In the genomic region with DNA sequence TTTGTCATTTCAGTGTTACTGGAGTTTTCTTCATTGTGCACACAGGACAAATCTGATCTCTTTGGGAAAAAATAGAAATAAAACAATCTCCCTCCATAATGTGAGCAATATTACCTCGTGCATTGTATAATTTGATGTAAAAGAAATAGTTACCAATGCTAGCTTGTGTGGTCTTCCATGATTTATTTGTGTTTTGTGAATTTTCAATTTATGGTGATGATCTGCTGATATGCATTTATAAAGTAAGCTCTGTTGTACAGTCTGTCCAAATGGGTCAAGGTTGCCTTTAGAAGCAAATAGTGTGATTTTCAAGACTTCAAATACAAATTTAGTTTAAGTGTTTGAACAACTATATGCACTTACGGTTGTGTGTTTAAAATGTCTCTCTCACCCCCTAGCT, we compare ENCODE assay signal across 23 cellular contexts. TPM values are rescaled to one million over a fixed set of nuclear protein-coding genes. Genes with fewer than 3 reads are reported as not detected.
DNase-seq lines count a peak whose midpoint lies in the region; ATAC-seq and TF ChIP-seq lines count a peak whose summit lies in the region.
"Had no signal": no experiment of that assay in that cellular context is flagged by ENCODE, and none has a peak within 500 bp of the region (broad histone marks: within the 10 kb centered on the region; RNA-seq: fewer than 3 reads in every experiment).

No MANE protein-coding gene starts in this region.

- H3K27ac Mint-ChIP-seq in activated CD4-positive, alpha-beta T cell treated with anti-CD3 and anti-CD28 coated beads, Interleukin-2, amount 10 ng/mL, durations not matched to agents 7 days and 5 days, result peak overlapping the region; percentile 6
- H3K27ac Mint-ChIP-seq in CD8-positive, alpha-beta T cell, result peak overlapping the region; percentile 19
- H3K27ac Mint-ChIP-seq in activated naive CD8-positive, alpha-beta T cell treated with anti-CD3 and anti-CD28 coated beads, Interleukin-2, amount 10 ng/mL, durations not matched to agents 7 days and 5 days, result peak overlapping the region; percentile 66
- peak overlapping the region in 6 of 10 donors; percentile 34 to 90 (median 74) for H3K27ac Mint-ChIP-seq in naive thymus-derived CD8-positive, alpha-beta T cell
- H3K27ac Mint-ChIP-seq: progenitor cell of endocrine pancreas; stimulated activated naive B cell treated with anti-CD40 and anti-IgM and Interleukin-4, amounts not matched to agents 10 μg/mL and 1 μg/mL and 100 μg/mL, for 72 hours; T-helper 1 cell treated with Interleukin-12 subunit alpha and Interleukin-12 subunit beta and Interleukin-4 antibody, amounts not matched to agents 30 μg/mL and 1 μg/mL, for 36 hours had no signal

- CTCF ChIA-PET in activated CD4-positive, alpha-beta T cell treated with anti-CD3 and anti-CD28 coated beads, Interleukin-2, amount 10 ng/mL, durations not matched to agents 7 days and 5 days (lab: Charles Lee), result interaction anchor here (0.7 to 1.2 kb wide), 2 partner anchors 11 to 219 kb away, joined by 3 to 4 read pairs; no protein-coding TSS in a partner anchor
- CTCF ChIA-PET in CD8-positive, alpha-beta T cell (lab: Charles Lee), result interaction anchor here (0.6 kb wide), 1 partner anchor 59 kb away, joined by 3 read pairs; no protein-coding TSS in a partner anchor

- ATAC-seq in CD8-positive, alpha-beta T cell, result no peak
- no peak for ATAC-seq in activated naive CD8-positive, alpha-beta T cell treated with anti-CD3 and anti-CD28 coated beads, Interleukin-2, amount 10 ng/mL, durations not matched to agents 7 days and 5 days (ENCODE audit: low read depth)
- no peak for ATAC-seq in naive thymus-derived CD8-positive, alpha-beta T cell
- ATAC-seq: body of pancreas; sciatic nerve; stimulated activated naive B cell treated with anti-CD40 and anti-IgM and Interleukin-4, amounts not matched to agents 10 μg/mL and 1 μg/mL and 100 μg/mL, for 72 hours had no signal

- H3K27me3 Mint-ChIP-seq in activated CD4-positive, alpha-beta T cell treated with anti-CD3 and anti-CD28 coated beads, Interleukin-2, amount 10 ng/mL, durations not matched to agents 7 days and 5 days, result no peaks in the 10 kb centered on the region
- no peaks in the 10 kb centered on the region for H3K27me3 Mint-ChIP-seq in CD8-positive, alpha-beta T cell (ENCODE audit: low read depth)
- no peaks in the 10 kb centered on the region for H3K27me3 Mint-ChIP-seq in activated naive CD8-positive, alpha-beta T cell treated with anti-CD3 and anti-CD28 coated beads, Interleukin-2, amount 10 ng/mL, durations not matched to agents 7 days and 5 days
- no peaks in the 10 kb centered on the region for H3K27me3 Mint-ChIP-seq in naive thymus-derived CD8-positive, alpha-beta T cell
- H3K27me3 Mint-ChIP-seq: progenitor cell of endocrine pancreas; stimulated activated naive B cell treated with anti-CD40 and anti-IgM and Interleukin-4, amounts not matched to agents 10 μg/mL and 1 μg/mL and 100 μg/mL, for 72 hours had no signal

- no peak overlapping the region for H3K4me3 Mint-ChIP-seq in activated CD4-positive, alpha-beta T cell treated with anti-CD3 and anti-CD28 coated beads, Interleukin-2, amount 10 ng/mL, durations not matched to agents 7 days and 5 days
- no peak overlapping the region for H3K4me3 Mint-ChIP-seq in CD8-positive, alpha-beta T cell
- H3K4me3 Mint-ChIP-seq in activated naive CD8-positive, alpha-beta T cell treated with anti-CD3 and anti-CD28 coated beads, Interleukin-2, amount 10 ng/mL, durations not matched to agents 7 days and 5 days, result no peak overlapping the region
- H3K4me3 Mint-ChIP-seq in naive thymus-derived CD8-positive, alpha-beta T cell, result no peak overlapping the region
- H3K4me3 Mint-ChIP-seq: stimulated activated naive B cell treated with anti-CD40 and anti-IgM and Interleukin-4, amounts not matched to agents 10 μg/mL and 1 μg/mL and 100 μg/mL, for 72 hours; T-helper 1 cell treated with Interleukin-12 subunit alpha and Interleukin-12 subunit beta and Interleukin-4 antibody, amounts not matched to agents 30 μg/mL and 1 μg/mL, for 36 hours had no signal

- H3K36me3 Mint-ChIP-seq in activated CD4-positive, alpha-beta T cell treated with anti-CD3 and anti-CD28 coated beads, Interleukin-2, amount 10 ng/mL, durations not matched to agents 7 days and 5 days (ENCODE audit: low read depth), result peaks cover 64% of the 10 kb centered on the region
- H3K36me3 Mint-ChIP-seq in CD8-positive, alpha-beta T cell, result peaks cover 81% of the 10 kb centered on the region
- H3K36me3 Mint-ChIP-seq in activated naive CD8-positive, alpha-beta T cell treated with anti-CD3 and anti-CD28 coated beads, Interleukin-2, amount 10 ng/mL, durations not matched to agents 7 days and 5 days, result peaks cover 39% of the 10 kb centered on the region
- H3K36me3 Mint-ChIP-seq in naive thymus-derived CD8-positive, alpha-beta T cell, result peaks cover 2 to 81% (median 4%) of the 10 kb centered on the region in 3 donors

- no peaks in the 10 kb centered on the region for H3K27me3 ChIP-seq in CD8-positive, alpha-beta T cell (ENCODE audit: insufficient read depth, low read length)
- H3K27me3 ChIP-seq in left ventricle myocardium inferior (ENCODE audit: low read depth), result no peaks in the 10 kb centered on the region
- H3K27me3 ChIP-seq: body of pancreas had no signal

- intact Hi-C loops in CD8-positive, alpha-beta T cell (cut with DNase I, micrococcal nuclease), result loop anchor here in 1 of 2 experiments (2.0 kb wide), 1 partner anchor 14 kb away; no protein-coding TSS in a partner anchor
- intact Hi-C loops in left ventricle myocardium inferior (cut with micrococcal nuclease), result no loop called here

- H3K4me1 ChIP-seq in CD8-positive, alpha-beta T cell (ENCODE audit: insufficient read depth, low read length), result no peaks in the 10 kb centered on the region
- H3K4me1 ChIP-seq in left ventricle myocardium inferior, result peaks cover 9% of the 10 kb centered on the region

- no peak for TF ChIP-seq CTCF in CD8-positive, alpha-beta T cell (IDR thresholded peaks at IDR 0.05)
- no peak for TF ChIP-seq CTCF in left ventricle myocardium inferior (IDR thresholded peaks at IDR 0.05; ENCODE audit: borderline replicate concordance)

- no peak overlapping the region for H3K27ac ChIP-seq in CD8-positive, alpha-beta T cell (ENCODE audit: low read depth, low read length)
- H3K27ac ChIP-seq in left ventricle myocardium inferior (replicated peaks), result no peak overlapping the region

- H3K4me1 Mint-ChIP-seq in activated CD4-positive, alpha-beta T cell treated with anti-CD3 and anti-CD28 coated beads, Interleukin-2, amount 10 ng/mL, durations not matched to agents 7 days and 5 days, result peaks cover 37% of the 10 kb centered on the region
- peaks cover 36% of the 10 kb centered on the region for H3K4me1 Mint-ChIP-seq in CD8-positive, alpha-beta T cell (ENCODE audit: low read depth)
- peaks cover 41% of the 10 kb centered on the region for H3K4me1 Mint-ChIP-seq in activated naive CD8-positive, alpha-beta T cell treated with anti-CD3 and anti-CD28 coated beads, Interleukin-2, amount 10 ng/mL, durations not matched to agents 7 days and 5 days
- peaks cover 24 to 45% (median 35%) of the 10 kb centered on the region in 4 donors for H3K4me1 Mint-ChIP-seq in naive thymus-derived CD8-positive, alpha-beta T cell

- POLR2A ChIA-PET in activated CD4-positive, alpha-beta T cell treated with anti-CD3 and anti-CD28 coated beads, Interleukin-2, amount 10 ng/mL, durations not matched to agents 7 days and 5 days (lab: Charles Lee), result interaction anchor here (0.6 kb wide), 1 partner anchor 76 kb away, joined by 3 read pairs; no protein-coding TSS in a partner anchor
- POLR2A ChIA-PET in CD8-positive, alpha-beta T cell (lab: Charles Lee), result interaction anchor here (1.0 to 1.3 kb wide), 3 partner anchors 13 to 38 kb away, joined by 3 read pairs; no protein-coding TSS in a partner anchor
- POLR2A ChIA-PET in activated naive CD8-positive, alpha-beta T cell treated with anti-CD3 and anti-CD28 coated beads, Interleukin-2, amount 10 ng/mL, durations not matched to agents 7 days and 5 days (lab: Charles Lee), result interaction anchor here (1.1 to 1.3 kb wide), 3 partner anchors 11 to 51 kb away, joined by 3 to 4 read pairs (median 3); a partner anchor contains a TSS
- POLR2A ChIA-PET in naive thymus-derived CD8-positive, alpha-beta T cell (lab: Charles Lee), result interaction anchor here (2.2 kb wide), 1 partner anchor 10 kb away, joined by 7 read pairs; no protein-coding TSS in a partner anchor

- DNase-seq in activated CD4-positive, alpha-beta T cell treated with anti-CD3 and anti-CD28 coated beads, Interleukin-2, amount 10 ng/mL, durations not matched to agents 7 days and 5 days, result no peak
- no peak for DNase-seq in activated CD4-positive, alpha-beta T cell treated with anti-CD3 and anti-CD28 coated beads, Interleukin-2, amount 50 U/mL, for 4 hours
- no peak for DNase-seq in CD8-positive, alpha-beta T cell
- no peak for DNase-seq in activated naive CD8-positive, alpha-beta T cell treated with anti-CD3 and anti-CD28 coated beads, Interleukin-2, amount 10 ng/mL, durations not matched to agents 7 days and 5 days
- no peak for DNase-seq in naive thymus-derived CD8-positive, alpha-beta T cell
- no peak for DNase-seq in hepatic stellate cell (ENCODE audit: low spot score)
- no peak for DNase-seq in effector CD4-positive, alpha-beta T cell
- no peak for DNase-seq in left ventricle myocardium inferior
- DNase-seq: activated CD4-positive, alpha-beta T cell treated with anti-CD3 and anti-CD28 coated beads for 1 hour; body of pancreas; head of caudate nucleus; MV-4-11; NCI-H146; NCI-H2107; NCI-H446; NCI-H82; stimulated activated CD4-positive, alpha-beta T cell treated with anti-CD3 and anti-CD28 coated beads, Interleukin-12 subunit alpha, Interleukin-12 subunit beta, amount 100 ng/mL, for 4 hours; stimulated activated CD4-positive, alpha-beta T cell treated with anti-CD3 and anti-CD28 coated beads, Interleukin-4, amount 100 ng/mL, for 1 hour; stimulated activated naive B cell treated with anti-CD40 and anti-IgM and Interleukin-4, amounts not matched to agents 10 μg/mL and 1 μg/mL and 100 μg/mL, for 72 hours had no signal

- H3K4me3 ChIP-seq in CD8-positive, alpha-beta T cell (ENCODE audit: low read depth, low read length), result no peak overlapping the region
- H3K4me3 ChIP-seq in left ventricle myocardium inferior, result no peak overlapping the region
- H3K4me3 ChIP-seq: body of pancreas, thoracic aorta had no signal

- H3K36me3 ChIP-seq in CD8-positive, alpha-beta T cell (ENCODE audit: insufficient read depth, low read length), result peaks cover 21% of the 10 kb centered on the region
- H3K36me3 ChIP-seq in left ventricle myocardium inferior, result peaks cover 68% of the 10 kb centered on the region

- H3K9me3 ChIP-seq in CD8-positive, alpha-beta T cell (ENCODE audit: low read length), result no peaks in the 10 kb centered on the region
- H3K9me3 ChIP-seq in left ventricle myocardium inferior (replicated peaks), result no peaks in the 10 kb centered on the region
- H3K9me3 ChIP-seq: body of pancreas, thoracic aorta had no signal

- H3K9me3 Mint-ChIP-seq in activated CD4-positive, alpha-beta T cell treated with anti-CD3 and anti-CD28 coated beads, Interleukin-2, amount 10 ng/mL, durations not matched to agents 7 days and 5 days, result no peaks in the 10 kb centered on the region
- H3K9me3 Mint-ChIP-seq in CD8-positive, alpha-beta T cell, result no peaks in the 10 kb centered on the region
- no peaks in the 10 kb centered on the region for H3K9me3 Mint-ChIP-seq in activated naive CD8-positive, alpha-beta T cell treated with anti-CD3 and anti-CD28 coated beads, Interleukin-2, amount 10 ng/mL, durations not matched to agents 7 days and 5 days
- H3K9me3 Mint-ChIP-seq in naive thymus-derived CD8-positive, alpha-beta T cell, result no peaks in the 10 kb centered on the region
- H3K9me3 Mint-ChIP-seq: stimulated activated naive B cell treated with anti-CD40 and anti-IgM and Interleukin-4, amounts not matched to agents 10 μg/mL and 1 μg/mL and 100 μg/mL, for 72 hours had no signal

RNA-seq across cellular contexts. Expression of a gene that starts 50.9 kb away (rescaled TPM):
- total RNA-seq in activated CD4-positive, alpha-beta T cell treated with anti-CD3 and anti-CD28 coated beads, Interleukin-2, amount 10 ng/mL, durations not matched to agents 7 days and 5 days, result 100 to 1,000 TPM; 876 to 958 TPM
- 10 to 100 TPM; 66.7 to 69.9 TPM for total RNA-seq in CD8-positive, alpha-beta T cell
- total RNA-seq in activated naive CD8-positive, alpha-beta T cell treated with anti-CD3 and anti-CD28 coated beads, Interleukin-2, amount 10 ng/mL, durations not matched to agents 7 days and 5 days, result 100 to 1,000 TPM; 544 to 571 TPM
- total RNA-seq in naive thymus-derived CD8-positive, alpha-beta T cell, result 10 to 100 TPM; 62.8 to 74.9 TPM
- 100 to 1,000 TPM; 154 to 231 (median 217) TPM for polyA plus RNA-seq in naive thymus-derived CD8-positive, alpha-beta T cell
- 42.2 TPM for total RNA-seq in left ventricle myocardium inferior

Comparison
In these comparisons a context has a peak if more than half of its experiments do, and no peak if none do; other contexts are left out.
1. H3K27ac Mint-ChIP-seq: peak in every context shown above with its lines; median percentile 74 in naive thymus-derived CD8-positive, alpha-beta T cell; 66 in activated naive CD8-positive, alpha-beta T cell treated with anti-CD3 and anti-CD28 coated beads, Interleukin-2, amount 10 ng/mL, durations not matched to agents 7 days and 5 days; 19 in CD8-positive, alpha-beta T cell; 6 in activated CD4-positive, alpha-beta T cell treated with anti-CD3 and anti-CD28 coated beads, Interleukin-2, amount 10 ng/mL, durations not matched to agents 7 days and 5 days.
2. RNA of a gene that starts 50.9 kb away (total RNA-seq): 876 to 958 TPM in activated CD4-positive, alpha-beta T cell treated with anti-CD3 and anti-CD28 coated beads, Interleukin-2, amount 10 ng/mL, durations not matched to agents 7 days and 5 days and 544 to 571 TPM in activated naive CD8-positive, alpha-beta T cell treated with anti-CD3 and anti-CD28 coated beads, Interleukin-2, amount 10 ng/mL, durations not matched to agents 7 days and 5 days; 62.8 to 74.9 TPM in naive thymus-derived CD8-positive, alpha-beta T cell, 66.7 to 69.9 TPM in CD8-positive, alpha-beta T cell and 42.2 TPM in left ventricle myocardium inferior (single experiment); every median in the first group is over 4 times any median in the second.